ENCODE assay signal across 28 cellular contexts in the genomic region with DNA sequence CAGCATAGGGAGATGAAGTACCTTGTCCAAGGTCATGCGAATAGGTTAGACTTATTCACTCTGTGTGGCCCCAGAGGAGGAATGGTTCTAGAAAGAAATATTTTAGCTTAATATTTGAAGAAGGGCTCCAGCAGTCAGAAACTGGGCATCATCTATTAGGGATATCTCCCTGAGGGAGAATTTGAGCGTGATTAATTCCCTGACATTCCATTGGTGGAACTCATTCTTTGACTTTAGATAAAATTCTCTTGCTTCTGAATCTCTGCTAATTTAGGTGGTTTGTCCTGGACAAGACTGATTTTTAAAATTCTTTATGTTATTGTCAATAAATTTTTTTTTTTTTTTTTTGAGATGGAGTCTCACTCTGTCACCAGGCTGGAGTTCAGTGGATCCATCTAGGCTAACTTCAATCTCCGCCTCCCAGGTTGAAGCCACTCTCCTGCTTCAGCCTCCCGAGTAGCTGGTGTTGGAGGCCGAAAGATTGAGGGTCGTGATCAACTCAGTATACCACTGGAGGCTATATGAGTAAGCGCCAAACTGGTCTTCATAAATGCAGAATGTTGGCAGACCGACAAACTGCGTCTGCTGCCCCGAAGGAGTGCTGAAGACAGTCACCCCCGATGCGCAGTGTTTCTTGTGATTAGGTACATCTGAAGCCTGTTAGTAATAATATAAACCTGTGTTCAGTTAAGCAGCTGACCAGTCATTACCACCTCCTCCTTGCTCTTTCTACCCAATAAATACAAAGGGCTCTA.
"Had no signal": no experiment of that assay in that cellular context is flagged by ENCODE, and none has a peak within 500 bp of the region (broad histone marks: within the 10 kb centered on the region; RNA-seq: fewer than 3 reads in every experiment).

No MANE protein-coding gene starts in this region.

- H3K27ac ChIP-seq: adrenal gland, brain microvascular endothelial cell, coronary artery, dorsolateral prefrontal cortex, gastroesophageal sphincter had no signal

- H3K4me1 ChIP-seq: adrenal gland, gastroesophageal sphincter had no signal

- H3K9me3 ChIP-seq: adrenal gland, gastroesophageal sphincter had no signal

- DNase-seq: activated CD4-positive, alpha-beta memory T cell treated with anti-CD3 and anti-CD28 coated beads for 36 hours; activated CD4-positive, alpha-beta T cell treated with anti-CD3 and anti-CD28 coated beads for 36 hours; activated CD4-positive, alpha-beta T cell treated with anti-CD3 and anti-CD28 coated beads, Interleukin-2, amount 10 ng/mL, durations not matched to agents 24 days and 14 days; activated CD4-positive, CD25-positive, alpha-beta regulatory T cell; activated CD4-positive, CD25-positive, alpha-beta regulatory T cell treated with anti-CD3 and anti-CD28 coated beads, Interleukin-2, amount 50 U/mL, for 72 hours; activated CD8-positive, alpha-beta memory T cell treated with anti-CD3 and anti-CD28 coated beads, Interleukin-2, amount 10 ng/mL, durations not matched to agents 7 days and 5 days; activated CD8-positive, alpha-beta memory T cell treated with anti-CD3 and anti-CD28 coated beads, Interleukin-2, amount 50 U/mL, for 4 hours; activated CD8-positive, alpha-beta T cell treated with anti-CD3 and anti-CD28 coated beads, Interleukin-2, amount 10 ng/mL, durations not matched to agents 7 days and 5 days; activated effector memory CD4-positive, alpha-beta T cell treated with anti-CD3 and anti-CD28 coated beads, Interleukin-2, amount 50 U/mL, for 16 hours; activated naive CD4-positive, alpha-beta T cell treated with anti-CD3 and anti-CD28 coated beads for 36 hours; activated naive CD8-positive, alpha-beta T cell treated with anti-CD3 and anti-CD28 coated beads for 36 hours; activated naive CD8-positive, alpha-beta T cell treated with anti-CD3 and anti-CD28 coated beads, Interleukin-2, amount 50 U/mL, for 24 hours; activated T-cell treated with anti-CD3 and anti-CD28 coated beads, Interleukin-2, amount 50 U/mL, for 1 hour; activated T-cell treated with anti-CD3 and anti-CD28 coated beads, Interleukin-2, amount 50 U/mL, for 48 hours; adrenal gland; amygdala; aorta; brain microvascular endothelial cell; dorsolateral prefrontal cortex; effector memory CD4-positive, alpha-beta T cell; endodermal cell; foreskin melanocyte; T-helper 1 cell; T-helper 17 cell; T1000 had no signal

- H3K36me3 ChIP-seq: adrenal gland, brain microvascular endothelial cell, gastroesophageal sphincter had no signal

- H3K27me3 ChIP-seq: adrenal gland, brain microvascular endothelial cell, dorsolateral prefrontal cortex, gastroesophageal sphincter had no signal

- H3K4me3 ChIP-seq: adrenal gland, coronary artery, dorsolateral prefrontal cortex, gastroesophageal sphincter had no signal

- ATAC-seq: activated CD4-positive, alpha-beta T cell treated with anti-CD3 and anti-CD28 coated beads for 36 hours; activated CD8-positive, alpha-beta memory T cell treated with anti-CD3 and anti-CD28 coated beads, Interleukin-2, amount 10 ng/mL, durations not matched to agents 7 days and 5 days; activated CD8-positive, alpha-beta T cell treated with anti-CD3 and anti-CD28 coated beads, Interleukin-2, amount 10 ng/mL, durations not matched to agents 7 days and 5 days; activated naive CD8-positive, alpha-beta T cell treated with anti-CD3 and anti-CD28 coated beads, Interleukin-2, amount 50 U/mL, for 24 hours; esophagus mucosa; gastroesophageal sphincter; T-helper 17 cell had no signal
